15 cellular contexts compared by ENCODE assay signal in the genomic region with DNA sequence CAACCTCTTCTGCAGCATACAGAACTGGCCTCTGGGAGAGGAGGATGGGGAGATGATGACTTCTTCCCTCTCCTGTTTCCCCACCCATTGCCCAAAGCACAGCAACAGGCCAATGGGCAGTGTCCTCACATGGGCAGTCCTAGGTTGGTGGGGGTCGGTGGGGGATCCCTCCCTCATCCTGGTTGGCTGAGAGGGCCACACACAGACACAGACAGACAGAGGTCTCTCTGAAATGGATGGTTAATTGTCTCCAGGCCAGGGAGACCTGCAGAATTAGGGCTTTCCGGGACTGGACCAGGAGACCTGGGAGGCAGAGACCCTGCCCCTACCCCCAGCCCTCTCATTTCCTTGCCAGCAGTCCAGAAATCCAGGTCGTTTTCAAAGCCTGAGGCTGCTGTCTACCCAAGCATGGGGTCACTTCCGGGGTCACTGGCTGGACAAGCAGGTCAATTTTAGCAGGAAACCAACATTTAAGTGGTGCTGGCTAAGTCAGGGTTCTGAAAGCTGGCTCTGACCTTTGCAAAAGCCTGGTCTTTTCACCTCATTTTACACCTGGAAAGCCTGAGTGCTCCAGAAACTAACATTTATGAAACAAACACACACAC. TPM values are rescaled to one million over a fixed set of nuclear protein-coding genes. Genes with fewer than 3 reads are reported as not detected.
"Had no signal": no experiment of that assay in that cellular context is flagged by ENCODE, and none has a peak within 500 bp of the region (broad histone marks: within the 10 kb centered on the region; RNA-seq: fewer than 3 reads in every experiment).

No MANE protein-coding gene starts in this region.

- H3K9me3 Mint-ChIP-seq: dendritic cell treated with granulocyte-macrophage colony-stimulating factor and Interleukin-4, amounts not matched to agents 40 ng/mL and 50 ng/mL, for 4 days; type B pancreatic cell had no signal

- H3K4me3 Mint-ChIP-seq: dendritic cell treated with granulocyte-macrophage colony-stimulating factor and Interleukin-4, amounts not matched to agents 40 ng/mL and 50 ng/mL, for 4 days; naive thymus-derived CD4-positive, alpha-beta T cell; type B pancreatic cell had no signal

- H3K4me1 ChIP-seq: foreskin keratinocyte had no signal

- H3K27ac Mint-ChIP-seq: dendritic cell treated with granulocyte-macrophage colony-stimulating factor and Interleukin-4, amounts not matched to agents 40 ng/mL and 50 ng/mL, for 4 days; naive thymus-derived CD4-positive, alpha-beta T cell; type B pancreatic cell had no signal

- H3K36me3 Mint-ChIP-seq: naive thymus-derived CD4-positive, alpha-beta T cell had no signal

- H3K27ac ChIP-seq: foreskin keratinocyte, stomach had no signal

- DNase-seq: erythroblast; foreskin keratinocyte; kidney glomerular epithelial cell; mesendoderm; naive thymus-derived CD4-positive, alpha-beta T cell; small intestine; stimulated activated CD4-positive, alpha-beta T cell treated with anti-CD3 and anti-CD28 coated beads, Interleukin-12 subunit alpha, Interleukin-12 subunit beta, amount 100 ng/mL, for 4 hours; stimulated activated naive CD4-positive, alpha-beta T cell; stomach; substantia nigra had no signal

- H3K36me3 ChIP-seq: stomach had no signal

- ATAC-seq: foreskin keratinocyte; naive thymus-derived CD4-positive, alpha-beta T cell had no signal

- H3K9me3 ChIP-seq: stomach had no signal

- FAIRE-seq: endothelial cell of umbilical vein, urothelium cell line had no signal

- H3K27me3 Mint-ChIP-seq: type B pancreatic cell had no signal

- H3K4me3 ChIP-seq: stomach had no signal

RNA-seq across cellular contexts. Expression of a gene that starts 48.6 kb away (rescaled TPM):
- total RNA-seq: naive thymus-derived CD4-positive, alpha-beta T cell had no signal
- polyA plus RNA-seq: naive thymus-derived CD4-positive, alpha-beta T cell; neural cell had no signal
